In genomic region chr11:126115820-126116319, GRCh38 we compare ENCODE assay signal across 7 cellular contexts. TPM values are rescaled to one million over a fixed set of nuclear protein-coding genes. Genes with fewer than 3 reads are reported as not detected.
DNase-seq lines count a peak whose midpoint lies in the region; ATAC-seq and TF ChIP-seq lines count a peak whose summit lies in the region.

No MANE protein-coding gene starts in this region.

- H3K9me3 ChIP-seq in cardiac muscle cell (ENCODE audit: low read depth), result no peaks in the 10 kb centered on the region

- H3K4me3 ChIP-seq in cardiac muscle cell, result no peak overlapping the region

- H3K36me3 ChIP-seq in cardiac muscle cell, result no peaks in the 10 kb centered on the region

- H3K27me3 ChIP-seq in cardiac muscle cell, result no peaks in the 10 kb centered on the region

- ATAC-seq in GM21786 (IDR thresholded peaks at IDR 0.05; ENCODE audit: unreplicated experiment), result no peak

- no peak overlapping the region for H3K27ac ChIP-seq in cardiac muscle cell

- TF ChIP-seq CTCF in cardiac muscle cell (IDR thresholded peaks at IDR 0.05; ENCODE audit: low read depth, low read length), result peak; percentile 31

- peaks cover 20% of the 10 kb centered on the region for H3K4me1 ChIP-seq in cardiac muscle cell (ENCODE audit: low read depth)

- DNase-seq in HuH-7.5 (ENCODE audit: low spot score), result peak; percentile 72
- peak; percentile 84 to 89 for DNase-seq in SHP77 (lab: John Stamatoyannopoulos, UW)
- DNase-seq in cardiac muscle cell (ENCODE audit: low read depth in 1 of 2, low spot score in 1 of 2), result peak in 1 of 2 donors; percentile 81
- peak; percentile 61 for DNase-seq in retina
- no peak for DNase-seq in activated CD4-positive, alpha-beta T cell treated with anti-CD3 and anti-CD28 coated beads, Interleukin-2, amount 50 U/mL, for 1 hour
- DNase-seq in KG1 (lab: John Stamatoyannopoulos, UW), result no peak

RNA-seq across cellular contexts. Expression of gene CDON, which starts 53.2 kb away (rescaled TPM):
- 13.3 and 17.3 TPM in 2 replicates for total RNA-seq in cardiac muscle cell
- 5.5 and 5.7 TPM in 2 replicates for polyA plus RNA-seq in cardiac muscle cell

Comparison
In these comparisons a context has a peak if more than half of its experiments do, and no peak if none do; other contexts are left out.
1. DNase-seq: peak in HuH-7.5 (single experiment), SHP77 (2 of 2) and retina (single experiment); none in activated CD4-positive, alpha-beta T cell treated with anti-CD3 and anti-CD28 coated beads, Interleukin-2, amount 50 U/mL, for 1 hour (single experiment) and KG1 (single experiment).